Comparison of ENCODE assay signal across 15 cellular contexts in genomic region chr2:111155610-111156009, GRCh38. TPM values are rescaled to one million over a fixed set of nuclear protein-coding genes. Genes with fewer than 3 reads are reported as not detected.
A peak's percentile ranks its signal among the peaks of the same experiment; 100 is the strongest.
DNase-seq lines count a peak whose midpoint lies in the region; ATAC-seq, FAIRE-seq and TF ChIP-seq lines count a peak whose summit lies in the region.
"Had no signal": no experiment of that assay in that cellular context is flagged by ENCODE, and none has a peak within 500 bp of the region (broad histone marks: within the 10 kb centered on the region; RNA-seq: fewer than 3 reads in every experiment).

No MANE protein-coding gene starts in this region.

- TF ChIP-seq EP300 in A549 (IDR thresholded peaks at IDR 0.05) = no peak

- POLR2A ChIA-PET in A549 (lab: Yijun Ruan, JAX) (no interaction called here), OCI-LY7 (lab: Charles Lee) (interaction anchor here (1.2 to 3.6 kb wide), 3 partner anchors 22 to 35 kb away, joined by 3 to 15 read pairs (median 12); partner anchors contain the start of gene BCL2L11)

- dilution Hi-C loops in keratinocyte (cut with MboI; ENCODE audit: extremely low pct_ligation_motif_present, low sequenced_read_pairs) = no loop called here

- no peak for DNase-seq in A549 (ENCODE audit: low read depth in 1 of 2, low spot score in 1 of 2)
- DNase-seq in GM23338 (ENCODE audit: low spot score) = no peak
- no peak for DNase-seq in OCI-LY7 (ENCODE audit: low spot score)
- DNase-seq in keratinocyte (ENCODE audit: low read depth, low spot score) = peak; percentile 52
- no peak for DNase-seq in activated CD8-positive, alpha-beta memory T cell treated with anti-CD3 and anti-CD28 coated beads, Interleukin-2, amount 50 U/mL, for 4 hours
- no peak for DNase-seq in NCI-H2227 (lab: John Stamatoyannopoulos, UW; ENCODE audit: unreplicated experiment)
- no peak for DNase-seq in SW 1271 (lab: John Stamatoyannopoulos, UW)
- DNase-seq in Right ventricle myocardium inferior (ENCODE audit: missing footprints) = no peak
- DNase-seq: activated naive CD4-positive, alpha-beta T cell treated with anti-CD3 and anti-CD28 coated beads, Interleukin-2, amount 10 ng/mL, durations not matched to agents 7 days and 5 days; NCI-H187 treated with DMSO at 0.1 percent for 48 hours; PC-3; stimulated activated naive CD4-positive, alpha-beta T cell; T-helper 9 cell had no signal

- BruUV-seq in OCI-LY7 (replicated peaks; lab: Mats Ljungman, UMichigan) = no TSS peak

- no peak overlapping the region for H3K4me3 Mint-ChIP-seq in GM23338
- H3K4me3 Mint-ChIP-seq: activated naive CD4-positive, alpha-beta T cell treated with anti-CD3 and anti-CD28 coated beads, Interleukin-2, amount 10 ng/mL, durations not matched to agents 7 days and 5 days had no signal

- H3K27me3 ChIP-seq in GM23338 (ENCODE audit: insufficient read depth) = no peaks in the 10 kb centered on the region
- no peaks in the 10 kb centered on the region for H3K27me3 ChIP-seq in keratinocyte (ENCODE audit: control insufficient read depth, extremely low read depth, insufficient read depth, low read length)

- H3K9ac ChIP-seq in keratinocyte (ENCODE audit: control insufficient read depth, extremely low read depth, insufficient read depth, low read length) = no peak overlapping the region

- TF ChIP-seq CTCF in A549 (IDR thresholded peaks at IDR 0.05) (no peak), GM23338 (conservative IDR thresholded peaks at IDR 0.05; ENCODE audit: low read depth in 2 of 2) (no peak), OCI-LY7 (conservative IDR thresholded peaks at IDR 0.05; ENCODE audit: low read length) (no peak), keratinocyte (optimal IDR thresholded peaks at IDR 0.05 in 1 of 3, IDR thresholded peaks at IDR 0.05 in 1 of 3, conservative IDR thresholded peaks at IDR 0.05 in 1 of 3; ENCODE audit: extremely low read depth in 1 of 3, insufficient read depth in 2 of 3, low read length in 3 of 3) (no peak)

- intact Hi-C loops in OCI-LY7 (cut with micrococcal nuclease; ENCODE audit: unreplicated experiment) (no loop called here), Right ventricle myocardium inferior (cut with DNase I) (loop anchor here (5.0 kb wide), 1 partner anchor 33 kb away; the partner anchor contains the start of gene BCL2L11)

- H3K4me1 Mint-ChIP-seq in GM23338 = peaks cover 33% of the 10 kb centered on the region

- H2AFZ ChIP-seq in GM23338 = no peak overlapping the region
- no peak overlapping the region for H2AFZ ChIP-seq in OCI-LY7 (ENCODE audit: low read length)
- no peak overlapping the region for H2AFZ ChIP-seq in keratinocyte (ENCODE audit: control insufficient read depth, low read length)

- FAIRE-seq in A549 (lab: Jason Lieb, UNC) (no peak), keratinocyte (lab: Jason Lieb, UNC) (peak; percentile 97)
- FAIRE-seq: G401.6, GM18507 had no signal

- CTCF ChIA-PET in A549 (lab: Yijun Ruan, JAX) = no interaction called here
- CTCF ChIA-PET in OCI-LY7 (lab: Charles Lee; ENCODE audit: unreplicated experiment) = no interaction called here

- H4K20me1 ChIP-seq in GM23338 (replicated peaks; ENCODE audit: insufficient read depth) (peaks cover 28% of the 10 kb centered on the region), OCI-LY7 (ENCODE audit: insufficient read depth, low read length) (peaks cover 42% of the 10 kb centered on the region; the same call in 1 of the 2 replicates), keratinocyte (ENCODE audit: control insufficient read depth, extremely low read depth, insufficient read depth, low read length) (no peaks in the 10 kb centered on the region)

- H3K9me3 Mint-ChIP-seq in GM23338 = no peaks in the 10 kb centered on the region
- H3K9me3 Mint-ChIP-seq: activated naive CD4-positive, alpha-beta T cell treated with anti-CD3 and anti-CD28 coated beads, Interleukin-2, amount 10 ng/mL, durations not matched to agents 7 days and 5 days had no signal

- WGBS in A549 (ENCODE audit: missing lambda C conversion rate) = 79% methylated on average over 1 of the region's 1 CpG

- no peak for TF ChIP-seq POLR2A in A549 (IDR thresholded peaks at IDR 0.05; ENCODE audit: low read length)

- H3K4me1 ChIP-seq in A549 (peaks cover 28% of the 10 kb centered on the region), GM23338 (ENCODE audit: insufficient read depth) (peaks cover 16% of the 10 kb centered on the region), OCI-LY7 (ENCODE audit: insufficient read depth, low read length, poor library complexity, severe bottlenecking) (peaks cover 50% of the 10 kb centered on the region), keratinocyte (ENCODE audit: control insufficient read depth, extremely low read depth, insufficient read depth, low read length) (peaks cover 19% of the 10 kb centered on the region)

- no peak for TF ChIP-seq RAD21 in A549 (conservative IDR thresholded peaks at IDR 0.05 in 1 of 2, IDR thresholded peaks at IDR 0.05 in 1 of 2)

- H3K36me3 Mint-ChIP-seq in GM23338 (ENCODE audit: low read depth) = peaks cover 52% of the 10 kb centered on the region

- H3K27ac Mint-ChIP-seq in GM23338 = peak overlapping the region; percentile 55; the same call in 1 of the 2 replicates
- H3K27ac Mint-ChIP-seq: activated naive CD4-positive, alpha-beta T cell treated with anti-CD3 and anti-CD28 coated beads, Interleukin-2, amount 10 ng/mL, durations not matched to agents 7 days and 5 days had no signal

- H3K9me2 ChIP-seq in GM23338 (ENCODE audit: insufficient read depth) = no peaks in the 10 kb centered on the region
- H3K9me2 ChIP-seq in OCI-LY7 (ENCODE audit: insufficient read depth, low read length) = no peaks in the 10 kb centered on the region

- H3K4me2 ChIP-seq in A549 (0 out of 3 replicates have a peak overlapping the region, but pooled peaks have one; percentile 8), GM23338 (no peak overlapping the region), OCI-LY7 (ENCODE audit: low read length) (peak overlapping the region; percentile 73; the same call in 1 of the 2 replicates), keratinocyte (ENCODE audit: control insufficient read depth, extremely low read depth, insufficient read depth, low read depth, low read length) (peak overlapping the region; percentile 11)

- H3F3A ChIP-seq in GM23338 (replicated peaks; ENCODE audit: low read depth) = no peaks in the 10 kb centered on the region

- ATAC-seq in A549 = no peak
- ATAC-seq in GM23338 = no peak
- ATAC-seq in Right ventricle myocardium inferior = no peak
- ATAC-seq: PC-3 had no signal

- H3K9me1 ChIP-seq in keratinocyte (ENCODE audit: control insufficient read depth, extremely low read depth, insufficient read depth, low read length) = peaks cover 2% of the 10 kb centered on the region

- peaks cover 29% of the 10 kb centered on the region; the same call in 1 of the 2 replicates for H3K36me3 ChIP-seq in GM23338 (ENCODE audit: insufficient read depth)
- H3K36me3 ChIP-seq in OCI-LY7 (ENCODE audit: insufficient read depth, low read length) = peaks cover 92% of the 10 kb centered on the region
- H3K36me3 ChIP-seq in keratinocyte (ENCODE audit: control insufficient read depth in 2 of 2, extremely low read depth in 1 of 2, insufficient read depth in 2 of 2, low read length in 2 of 2) = peaks cover 0 to 2% of the 10 kb centered on the region in 2 experiments

- H3K79me2 ChIP-seq in GM23338 (replicated peaks; ENCODE audit: insufficient read depth) (peaks cover 82% of the 10 kb centered on the region), OCI-LY7 (ENCODE audit: insufficient read depth, low read depth, low read length) (peaks cover 42% of the 10 kb centered on the region; the same call in 1 of the 2 replicates), keratinocyte (ENCODE audit: control insufficient read depth, insufficient read depth, low read length) (peaks cover 1% of the 10 kb centered on the region)

- peaks cover 2% of the 10 kb centered on the region for H3K27me3 Mint-ChIP-seq in GM23338 (ENCODE audit: insufficient read depth, low read depth, poor library complexity)
- H3K27me3 Mint-ChIP-seq: activated naive CD4-positive, alpha-beta T cell treated with anti-CD3 and anti-CD28 coated beads, Interleukin-2, amount 10 ng/mL, durations not matched to agents 7 days and 5 days had no signal

- H3K4me3 ChIP-seq in A549 (no peak overlapping the region), GM23338 (no peak overlapping the region), OCI-LY7 (ENCODE audit: low read depth, low read length, poor library complexity, severe bottlenecking) (no peak overlapping the region), keratinocyte (ENCODE audit: control insufficient read depth in 2 of 3, extremely low read depth in 1 of 3, insufficient read depth in 2 of 3, low read depth in 1 of 3, low read length in 3 of 3) (no peak overlapping the region)

- 0 out of 6 replicates have a peak overlapping the region, but pooled peaks of 1 of the 2 experiments have one; percentile 17 for H3K27ac ChIP-seq in A549
- no peak overlapping the region for H3K27ac ChIP-seq in GM23338 (ENCODE audit: low read depth)
- H3K27ac ChIP-seq in OCI-LY7 (ENCODE audit: low read depth, low read length, poor library complexity, severe bottlenecking) = peak overlapping the region; percentile 89
- no peak overlapping the region for H3K27ac ChIP-seq in keratinocyte (ENCODE audit: control insufficient read depth, insufficient read depth, low read length)

- H3K9me3 ChIP-seq in A549 (no peaks in the 10 kb centered on the region), OCI-LY7 (ENCODE audit: low read length) (no peaks in the 10 kb centered on the region), keratinocyte (ENCODE audit: control insufficient read depth, low read depth, low read length) (no peaks in the 10 kb centered on the region)

TF ChIP-seq in GM23338, 12 proteins besides CTCF, POLR2A, EP300 and RAD21 (continues in another document):
- no peak for TF ChIP-seq ZNF331 (CRISPR knock-in tag; IDR thresholded peaks at IDR 0.05; ENCODE audit: low read depth)

RNA-seq across cellular contexts. Expression of gene BCL2L11, which starts 34.9 kb away (rescaled TPM):
- polyA plus RNA-seq in A549 (2011; rRNA removed) = 7.4 and 14.5 TPM in 2 replicates
- polyA plus RNA-seq in A549 (2012; cell fraction: cytosol; rRNA removed) = 3.7 and 5.8 TPM in 2 replicates
- polyA plus RNA-seq in A549 (2012; cell fraction: nucleus; rRNA removed) = 4.8 and 5.9 TPM in 2 replicates
- polyA plus RNA-seq in A549 (2017; fragmentation: RNase III; extraction: RNeasy Plus Mini Kit Qiagen cat#74134 plus additional on column Dnase treatment) = 9.6 to 17.4 TPM (median 14.5 TPM) in 3 replicates
- polyA minus RNA-seq in A549 (2011; rRNA and poly(A)+ RNA removed) = 15.2 and 16.4 TPM in 2 replicates
- total RNA-seq in GM23338 (2014; rRNA removed; shearing (Covaris generic)) = 21.0 and 22.5 TPM in 2 replicates
- polyA plus RNA-seq in GM23338 (2016; fragmentation: Nextera tagmentation; extraction: Ambion mirVana) = 10.6 and 11.0 TPM in 2 replicates
- total RNA-seq in OCI-LY7 (2014; rRNA removed; shearing (Covaris generic)) = 10.9 and 16.0 TPM in 2 replicates
- 20.3 and 21.2 TPM in 2 replicates for total RNA-seq in OCI-LY7 (2022)
- 1.4 to 1.9 TPM (median 1.6 TPM) in 3 replicates for polyA plus RNA-seq in keratinocyte
- 3.5 TPM for polyA plus RNA-seq in keratinocyte (2011; ENCODE audit: low read depth)
- 0.70 and 1.5 TPM in 2 replicates for polyA plus RNA-seq in keratinocyte (2011; cell fraction: cytosol; rRNA removed)
- polyA plus RNA-seq in keratinocyte (2011; cell fraction: nucleus; rRNA removed) = 2.6 and 2.7 TPM in 2 replicates
- 1.7 and 3.7 TPM in 2 replicates for polyA plus RNA-seq in keratinocyte (2012; ENCODE audit: low replicate concordance)
- polyA minus RNA-seq in keratinocyte = 0.99 to 2.7 TPM (median 1.8 TPM) in 3 replicates
- polyA minus RNA-seq in keratinocyte (2011; cell fraction: cytosol; rRNA and poly(A)+ RNA removed) = 0.38 TPM
- 1.9 and 2.1 TPM in 2 replicates for polyA minus RNA-seq in keratinocyte (2011; cell fraction: nucleus; rRNA and poly(A)+ RNA removed)
- total RNA-seq in Right ventricle myocardium inferior = 9.1 TPM
